Comparison of ENCODE assay signal across 8 cellular contexts in genomic region chr7:103344453-103345149, GRCh38. TPM values are rescaled to one million over a fixed set of nuclear protein-coding genes. Genes with fewer than 3 reads are reported as not detected.
DNase-seq lines count a peak whose midpoint lies in the region; ATAC-seq and TF ChIP-seq lines count a peak whose summit lies in the region.

Gene DNAJC2 (minus strand): TSS chr7:103344767. CDS start chr7:103344622, 145 bp downstream.

- peaks cover 38 to 49% (median 39%) of the 10 kb centered on the region in 3 donors for H3K4me1 Mint-ChIP-seq in IgD-negative memory B cell

- no TSS peak for BruUV-seq in PC-3 (replicated peaks; lab: Mats Ljungman, UMichigan)

- H3K4me2 ChIP-seq in PC-3 (ENCODE audit: low read length), result peak within 1 kb of the TSS; percentile 88

- H4K20me1 ChIP-seq in PC-3 (ENCODE audit: low read length), result peaks cover 24% of the 10 kb centered on the region

- H3K27me3 ChIP-seq in PC-3 (ENCODE audit: low read length), result no peaks in the 10 kb centered on the region
- no peaks in the 10 kb centered on the region for H3K27me3 ChIP-seq in mucosa of rectum (ENCODE audit: control insufficient read depth in 2 of 2, insufficient read depth in 2 of 2, low read length in 2 of 2)

- no peak for TF ChIP-seq CTCF in PC-3 (conservative IDR thresholded peaks at IDR 0.05; ENCODE audit: low read depth, low read length)

- POLR2A ChIA-PET in PC-3 (lab: Charles Lee; ENCODE audit: unreplicated experiment), result no interaction called here

- H3F3A ChIP-seq in PC-3 (ENCODE audit: low read length, unreplicated experiment), result no peaks in the 10 kb centered on the region

- no peaks in the 10 kb centered on the region for H3K9me3 Mint-ChIP-seq in IgD-negative memory B cell

- intact Hi-C loops in PC-3 (cut with micrococcal nuclease), result loop anchor here (1.0 to 10.0 kb wide), 3 partner anchors 37 to 200 kb away; partner anchors contain the start of gene NAPEPLD

- peak within 1 kb of the TSS; percentile 93 for H2AFZ ChIP-seq in PC-3 (ENCODE audit: low read length)

- H3K27ac ChIP-seq in PC-3 (ENCODE audit: low read length) (peak within 1 kb of the TSS; percentile 71), mucosa of rectum (ENCODE audit: low read depth in 2 of 2, low read length in 2 of 2) (peak within 1 kb of the TSS; percentile 72 to 82)

- H3K9ac ChIP-seq in PC-3 (ENCODE audit: low read length), result peak within 1 kb of the TSS; percentile 97
- H3K9ac ChIP-seq in mucosa of rectum (ENCODE audit: low read depth in 1 of 2, low read length in 2 of 2), result peak within 1 kb of the TSS; percentile 87 to 97

- H3K4me3 Mint-ChIP-seq in IgD-negative memory B cell, result peak within 1 kb of the TSS; percentile 89 to 100 (median 99)

- peaks cover 3% of the 10 kb centered on the region for H3K36me3 Mint-ChIP-seq in IgD-negative memory B cell

- H3K36me3 ChIP-seq in PC-3 (ENCODE audit: low read depth, low read length) (peaks cover 21% of the 10 kb centered on the region; the same call in 1 of the 2 replicates), mucosa of rectum (ENCODE audit: control insufficient read depth in 2 of 2, insufficient read depth in 2 of 2, low read length in 2 of 2) (peaks cover 16 to 18% of the 10 kb centered on the region in 2 donors)

- H3K4me3 ChIP-seq in PC-3 (ENCODE audit: low read length) (peak within 1 kb of the TSS; percentile 88), mucosa of rectum (ENCODE audit: low read length in 2 of 2) (peak within 1 kb of the TSS; percentile 94 to 99)

- H3K27ac Mint-ChIP-seq in IgD-negative memory B cell, result peak within 1 kb of the TSS; percentile 74 to 97 (median 96)

- peaks cover 85% of the 10 kb centered on the region for H3K79me2 ChIP-seq in PC-3 (ENCODE audit: low read length)

- peak; percentile 78 for ATAC-seq in GM21529 (IDR thresholded peaks at IDR 0.05; ENCODE audit: unreplicated experiment)
- ATAC-seq in PC-3, result peak; percentile 83

- CTCF ChIA-PET in PC-3 (lab: Charles Lee), result no interaction called here

- DNase-seq in DMS153 (lab: John Stamatoyannopoulos, UW), result peak; percentile 79
- DNase-seq in PC-3, result peak; percentile 88
- peak; percentile 80 for DNase-seq in activated T-cell treated with anti-CD3 and anti-CD28 coated beads for 48 hours (ENCODE audit: low read depth)
- DNase-seq in erythroblast (lab: John Stamatoyannopoulos, UW), result peak; percentile 95
- DNase-seq in stimulated activated CD8-positive, alpha-beta memory T cell treated with anti-CD3 and anti-CD28 coated beads, Interleukin-4, amount 100 ng/mL, for 4 hours (ENCODE audit: low read depth in 2 of 2, low spot score in 1 of 2), result peak; percentile 69 to 79

- peak; percentile 86 for TF ChIP-seq POLR2A in erythroblast (IDR thresholded peaks at IDR 0.05; ENCODE audit: low read length)

- H3K9me2 ChIP-seq in PC-3 (replicated peaks; ENCODE audit: low read length), result no peaks in the 10 kb centered on the region

- H3K4me1 ChIP-seq in PC-3 (ENCODE audit: insufficient read depth, low read length) (peaks cover 17% of the 10 kb centered on the region), mucosa of rectum (ENCODE audit: control insufficient read depth in 2 of 2, insufficient read depth in 2 of 2, low read length in 2 of 2) (peaks cover 18 to 30% of the 10 kb centered on the region in 2 donors)

- peaks cover 1% of the 10 kb centered on the region for H3K27me3 Mint-ChIP-seq in IgD-negative memory B cell

- H3K9me3 ChIP-seq in PC-3 (ENCODE audit: low read length) (no peaks in the 10 kb centered on the region), mucosa of rectum (ENCODE audit: control insufficient read depth in 2 of 2, low read length in 2 of 2) (no peaks in the 10 kb centered on the region)

RNA-seq across cellular contexts. Expression of gene DNAJC2, which starts in this region (rescaled TPM):
- polyA plus RNA-seq in IgD-negative memory B cell, result 21.9 TPM
- 21.7 and 30.6 TPM in 2 replicates for total RNA-seq in PC-3 (2014; rRNA removed)

Comparison
In these comparisons a context has a peak if more than half of its experiments do, and no peak if none do; other contexts are left out.
1. Peak in every context shown above with its lines: DNase-seq, ATAC-seq, H3K4me3 ChIP-seq and H3K27ac ChIP-seq.